ENCODE assay signal across 11 cellular contexts in genomic region chr10:60810437-60811182, GRCh38. TPM values are rescaled to one million over a fixed set of nuclear protein-coding genes. Genes with fewer than 3 reads are reported as not detected.
DNase-seq lines count a peak whose midpoint lies in the region; ATAC-seq and TF ChIP-seq lines count a peak whose summit lies in the region.
"Had no signal": no experiment of that assay in that cellular context is flagged by ENCODE, and none has a peak within 500 bp of the region (broad histone marks: within the 10 kb centered on the region; RNA-seq: fewer than 3 reads in every experiment).

No MANE protein-coding gene starts in this region.

- H3K27ac ChIP-seq in subcutaneous abdominal adipose tissue (ENCODE audit: low read depth, low read length): peak overlapping the region; percentile 78
- H3K27ac ChIP-seq: spleen had no signal

- DNase-seq in HT1080 (ENCODE audit: low read depth) (peak; percentile 45), cardiac fibroblast (ENCODE audit: low read depth in 2 of 2) (peak; percentile 74 to 78), kidney tubule cell (ENCODE audit: low spot score) (peak; percentile 33), HK-2 (ENCODE audit: unreplicated experiment) (no peak)
- DNase-seq: NCI-H2171, spleen had no signal

- peak overlapping the region in 1 of 5 donors; percentile 11 for H3K9ac ChIP-seq in subcutaneous abdominal adipose tissue (ENCODE audit: low read length in 5 of 5)

- TF ChIP-seq CTCF in cardiac fibroblast (IDR thresholded peaks at IDR 0.05; ENCODE audit: low read depth, low read length): no peak

- no peaks in the 10 kb centered on the region for H3K27me3 ChIP-seq in subcutaneous abdominal adipose tissue (ENCODE audit: control insufficient read depth in 5 of 5, insufficient read depth in 4 of 5, low read length in 5 of 5)
- H3K27me3 ChIP-seq: spleen had no signal

- no peaks in the 10 kb centered on the region for H3K9me3 ChIP-seq in subcutaneous abdominal adipose tissue (ENCODE audit: control insufficient read depth in 5 of 5, low read length in 5 of 5)
- H3K9me3 ChIP-seq: spleen had no signal

- no peaks in the 10 kb centered on the region for H3K36me3 ChIP-seq in subcutaneous abdominal adipose tissue (ENCODE audit: control insufficient read depth in 5 of 5, insufficient read depth in 5 of 5, low read length in 5 of 5)
- H3K36me3 ChIP-seq: spleen had no signal

- H3K4me1 ChIP-seq in subcutaneous abdominal adipose tissue (ENCODE audit: control insufficient read depth in 5 of 5, insufficient read depth in 5 of 5, low read length in 5 of 5): peaks cover 2 to 34% (median 25%) of the 10 kb centered on the region in 5 donors

- ATAC-seq in HG02678 (IDR thresholded peaks at IDR 0.05; ENCODE audit: unreplicated experiment) (no peak), HG03039 (IDR thresholded peaks at IDR 0.05; ENCODE audit: unreplicated experiment) (no peak), GM21528 (IDR thresholded peaks at IDR 0.05; ENCODE audit: low FRiP score, unreplicated experiment) (no peak)
- ATAC-seq: activated naive CD4-positive, alpha-beta T cell treated with anti-CD3 and anti-CD28 coated beads, Interleukin-2, amount 50 U/mL, for 72 hours had no signal

- H3K4me3 ChIP-seq in cardiac fibroblast (replicated peaks in 1 of 2; ENCODE audit: low read depth in 2 of 2, low read length in 2 of 2): no peak overlapping the region
- no peak overlapping the region for H3K4me3 ChIP-seq in subcutaneous abdominal adipose tissue (ENCODE audit: low read depth in 1 of 5, low read length in 5 of 5)
- H3K4me3 ChIP-seq: spleen had no signal

RNA-seq across cellular contexts. Expression of gene CDK1, which starts 32.3 kb away (rescaled TPM):
- 103 and 104 TPM in 2 replicates for total RNA-seq in HT1080 (2014; rRNA removed; shearing (Covaris generic))
- polyA plus RNA-seq in HT1080 (2015; cell fraction: cytosol; rRNA removed): 123 and 136 TPM in 2 replicates
- polyA plus RNA-seq in HT1080 (2015; cell fraction: nucleus; rRNA removed): 255 and 319 TPM in 2 replicates
